8 cellular contexts compared by ENCODE assay signal in the genomic region with DNA sequence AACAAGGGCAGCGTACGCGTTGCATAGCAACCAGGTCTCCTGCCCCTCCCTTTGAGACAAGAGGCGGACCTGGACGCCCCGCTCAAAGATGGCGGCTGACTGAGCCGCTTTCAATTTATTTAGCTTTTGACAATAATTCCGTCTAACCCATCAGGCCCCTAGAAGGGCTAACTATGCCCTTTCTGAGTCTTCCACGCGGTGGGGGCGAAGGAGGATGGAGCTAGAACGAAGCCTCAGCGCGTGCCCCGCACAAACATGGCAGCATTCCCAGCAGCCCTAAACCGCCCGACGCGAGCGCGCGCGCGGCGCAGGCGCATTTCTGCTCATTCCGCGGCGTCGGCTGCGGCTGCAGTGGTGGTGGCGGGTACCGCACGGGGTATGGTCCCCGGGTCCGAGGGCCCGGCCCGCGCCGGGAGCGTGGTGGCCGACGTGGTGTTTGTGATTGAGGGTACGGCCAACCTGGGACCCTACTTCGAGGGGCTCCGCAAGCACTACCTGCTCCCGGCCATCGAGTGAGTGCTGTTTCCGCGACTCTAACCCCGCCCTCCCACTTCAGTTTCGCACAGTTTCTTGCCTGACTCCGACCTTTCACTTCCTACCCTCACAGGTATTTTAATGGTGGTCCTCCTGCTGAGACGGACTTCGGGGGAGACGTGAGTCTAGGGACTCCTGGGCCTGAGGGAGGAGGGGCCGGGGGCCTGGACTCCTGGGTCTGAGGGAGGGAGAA. TPM values are rescaled to one million over a fixed set of nuclear protein-coding genes. Genes with fewer than 3 reads are reported as not detected.
DNase-seq lines count a peak whose midpoint lies in the region; ATAC-seq and TF ChIP-seq lines count a peak whose summit lies in the region.

A gene (plus strand): TSS at position 326 of the 727 bp plus-strand sequence. CDS start 53 bp downstream, at position 379.

- peak within 1 kb of the TSS; percentile 98 for H3K4me3 ChIP-seq in DOHH2 (ENCODE audit: low read length)
- peak within 1 kb of the TSS; percentile 96 for H3K4me3 ChIP-seq in fibroblast of mammary gland (ENCODE audit: control insufficient read depth, low read depth, low read length)

- no peaks in the 10 kb centered on the region for H3K9me3 Mint-ChIP-seq in activated T-helper 2 cell treated with anti-CD3 and anti-CD28 coated beads, Interferon-gamma antibody, Interleukin-2, Interleukin-4, amounts not matched to agents 10 μg/mL and 5 μg/mL and 100 μg/mL, durations not matched to agents 14 hours and 24 hours and 36 hours
- no peaks in the 10 kb centered on the region for H3K9me3 Mint-ChIP-seq in natural killer cell

- peak within 1 kb of the TSS; percentile 93 for H3K4me3 Mint-ChIP-seq in activated T-helper 2 cell treated with anti-CD3 and anti-CD28 coated beads, Interferon-gamma antibody, Interleukin-2, Interleukin-4, amounts not matched to agents 10 μg/mL and 5 μg/mL and 100 μg/mL, durations not matched to agents 14 hours and 24 hours and 36 hours (ENCODE audit: low read depth)
- H3K4me3 Mint-ChIP-seq in natural killer cell = peak within 1 kb of the TSS; percentile 98

- H3K27me3 Mint-ChIP-seq in activated T-helper 2 cell treated with anti-CD3 and anti-CD28 coated beads, Interferon-gamma antibody, Interleukin-2, Interleukin-4, amounts not matched to agents 10 μg/mL and 5 μg/mL and 100 μg/mL, durations not matched to agents 14 hours and 24 hours and 36 hours (ENCODE audit: low read depth) = no peaks in the 10 kb centered on the region
- H3K27me3 Mint-ChIP-seq in natural killer cell (ENCODE audit: low read depth in 2 of 2) = no peaks in the 10 kb centered on the region

- H3K27ac ChIP-seq in DOHH2 (ENCODE audit: low read depth, low read length) = peak within 1 kb of the TSS; percentile 75
- peak within 1 kb of the TSS; percentile 74 for H3K27ac ChIP-seq in KOPT-K1 (ENCODE audit: low read depth, low read length, poor library complexity, severe bottlenecking)

- TF ChIP-seq CTCF in DOHH2 (IDR thresholded peaks at IDR 0.05; ENCODE audit: low read depth, low read length, poor library complexity, severe bottlenecking) = no peak
- TF ChIP-seq CTCF in fibroblast of mammary gland (conservative IDR thresholded peaks at IDR 0.05; ENCODE audit: control insufficient read depth, insufficient read depth, low read depth, low read length) = no peak
- TF ChIP-seq CTCF in natural killer cell (IDR thresholded peaks at IDR 0.05) = peak; percentile 14

- H3K9me2 ChIP-seq in DOHH2 (replicated peaks; ENCODE audit: control insufficient read depth, low read length) = no peaks in the 10 kb centered on the region

- peak within 1 kb of the TSS; percentile 80 for H3K4me2 ChIP-seq in DOHH2 (ENCODE audit: low read length)

- H3F3A ChIP-seq in DOHH2 (ENCODE audit: control insufficient read depth, insufficient read depth) = peaks cover 12% of the 10 kb centered on the region

- H3K36me3 Mint-ChIP-seq in activated T-helper 2 cell treated with anti-CD3 and anti-CD28 coated beads, Interferon-gamma antibody, Interleukin-2, Interleukin-4, amounts not matched to agents 10 μg/mL and 5 μg/mL and 100 μg/mL, durations not matched to agents 14 hours and 24 hours and 36 hours (ENCODE audit: low read depth) = peaks cover 12% of the 10 kb centered on the region
- no peaks in the 10 kb centered on the region for H3K36me3 Mint-ChIP-seq in natural killer cell

- H4K20me1 ChIP-seq in DOHH2 (ENCODE audit: control insufficient read depth, insufficient read depth, low read depth, low read length) = no peaks in the 10 kb centered on the region

- peaks cover 12% of the 10 kb centered on the region for H3K4me1 Mint-ChIP-seq in activated T-helper 2 cell treated with anti-CD3 and anti-CD28 coated beads, Interferon-gamma antibody, Interleukin-2, Interleukin-4, amounts not matched to agents 10 μg/mL and 5 μg/mL and 100 μg/mL, durations not matched to agents 14 hours and 24 hours and 36 hours (ENCODE audit: low read depth)
- peaks cover 21 to 38% of the 10 kb centered on the region in 2 donors for H3K4me1 Mint-ChIP-seq in natural killer cell

- H3K27ac Mint-ChIP-seq in activated T-helper 2 cell treated with anti-CD3 and anti-CD28 coated beads, Interferon-gamma antibody, Interleukin-2, Interleukin-4, amounts not matched to agents 10 μg/mL and 5 μg/mL and 100 μg/mL, durations not matched to agents 14 hours and 24 hours and 36 hours = peak within 1 kb of the TSS; percentile 93
- H3K27ac Mint-ChIP-seq in natural killer cell = peak within 1 kb of the TSS; percentile 98

- peaks cover 38% of the 10 kb centered on the region for H3K36me3 ChIP-seq in DOHH2 (ENCODE audit: control insufficient read depth, low read length)
- peaks cover 15% of the 10 kb centered on the region; the same call in 1 of the 2 replicates for H3K36me3 ChIP-seq in KOPT-K1 (ENCODE audit: insufficient read depth, low read length)

- no peaks in the 10 kb centered on the region for H3K9me3 ChIP-seq in DOHH2 (ENCODE audit: control insufficient read depth, insufficient read depth, low read length)
- H3K9me3 ChIP-seq in KOPT-K1 (ENCODE audit: insufficient read depth, low read length, poor library complexity, severe bottlenecking) = no peaks in the 10 kb centered on the region

- H3K79me2 ChIP-seq in DOHH2 (ENCODE audit: control insufficient read depth, low read length) = peaks cover 44% of the 10 kb centered on the region

- ATAC-seq in GM21737 (IDR thresholded peaks at IDR 0.05; ENCODE audit: unreplicated experiment) (peak; percentile 54), natural killer cell (peak; percentile 52 to 74 (median 62))

- no peaks in the 10 kb centered on the region for H3K27me3 ChIP-seq in DOHH2 (ENCODE audit: control insufficient read depth, low read length)

- peaks cover 55% of the 10 kb centered on the region for H3K4me1 ChIP-seq in DOHH2 (ENCODE audit: control insufficient read depth, low read length)

- intact Hi-C loops in activated T-helper 2 cell treated with anti-CD3 and anti-CD28 coated beads, Interferon-gamma antibody, Interleukin-2, Interleukin-4, amounts not matched to agents 10 μg/mL and 5 μg/mL and 100 μg/mL, durations not matched to agents 14 hours and 24 hours and 36 hours (cut with micrococcal nuclease) = loop anchor here (10.0 kb wide), 1 partner anchor 153 kb away; a partner anchor contains a TSS
- intact Hi-C loops in natural killer cell (cut with micrococcal nuclease) = loop anchor here (1.0 to 2.0 kb wide), 2 partner anchors 33 to 49 kb away; a partner anchor contains a TSS

- peak; percentile 82 for DNase-seq in RKO (ENCODE audit: low spot score)
- peak; percentile 89 for DNase-seq in activated T-helper 2 cell treated with anti-CD3 and anti-CD28 coated beads, Interferon-gamma antibody, Interleukin-2, Interleukin-4, amounts not matched to agents 10 μg/mL and 5 μg/mL and 100 μg/mL, durations not matched to agents 14 hours and 24 hours and 36 hours (ENCODE audit: low spot score)
- peak; percentile 77 for DNase-seq in fibroblast of mammary gland (ENCODE audit: low read depth)
- peak; percentile 91 for DNase-seq in natural killer cell
- DNase-seq in stimulated activated naive CD4-positive, alpha-beta T cell treated with Interleukin-2 at 50 U/mL for 16 hours (lab: John Stamatoyannopoulos, UW) = peak; percentile 87

RNA-seq across cellular contexts. Expression of the gene that starts here (rescaled TPM):
- 44.0 and 49.6 TPM in 2 replicates for total RNA-seq in activated T-helper 2 cell treated with anti-CD3 and anti-CD28 coated beads, Interferon-gamma antibody, Interleukin-2, Interleukin-4, amounts not matched to agents 10 μg/mL and 5 μg/mL and 100 μg/mL, durations not matched to agents 14 hours and 24 hours and 36 hours
- total RNA-seq in natural killer cell = 100 to 1,000 TPM in 1 of 3 donors, 10 to 100 TPM in 2; 64.2 to 132 (median 69.5) TPM

Comparison
In these comparisons a context has a peak if more than half of its experiments do, and no peak if none do; other contexts are left out.
1. Peak in every context shown above with its lines: DNase-seq, ATAC-seq, H3K4me3 ChIP-seq and H3K27ac ChIP-seq.